15 cellular contexts compared by ENCODE assay signal in genomic region chr5:88183255-88183654, GRCh38.
"Had no signal": no experiment of that assay in that cellular context is flagged by ENCODE, and none has a peak within 500 bp of the region (broad histone marks: within the 10 kb centered on the region; RNA-seq: fewer than 3 reads in every experiment).

No MANE protein-coding gene starts in this region.

- ATAC-seq: body of pancreas; effector memory CD8-positive, alpha-beta T cell; left cardiac atrium; T-helper 17 cell had no signal

- H3K4me3 ChIP-seq: body of pancreas, lung, skin epidermis, transverse colon had no signal

- H3K4me1 ChIP-seq: body of pancreas, transverse colon had no signal

- DNase-seq: activated B cell treated with CpG ODN at 0.5 μM for 24 hours; activated CD4-positive, alpha-beta T cell treated with anti-CD3 and anti-CD28 coated beads, Interleukin-2, amount 50 U/mL, for 4 hours; activated naive CD4-positive, alpha-beta T cell treated with Interleukin-2 at 50 U/mL for 16 hours; amniotic stem cell; body of pancreas; cortex of kidney; effector memory CD8-positive, alpha-beta T cell; head of caudate nucleus; left cardiac atrium; midbrain; stimulated activated CD4-positive, alpha-beta T cell treated with anti-CD3 and anti-CD28 coated beads, Interleukin-4, amount 100 ng/mL, for 4 hours; T-helper 17 cell; transverse colon had no signal

- H3K27ac ChIP-seq: body of pancreas, skin epidermis, transverse colon had no signal

- H3K27me3 ChIP-seq: body of pancreas, transverse colon had no signal
